In genomic region chr7:77538186-77538907, GRCh38 we compare ENCODE assay signal across 8 cellular contexts. TPM values are rescaled to one million over a fixed set of nuclear protein-coding genes. Genes with fewer than 3 reads are reported as not detected.
DNase-seq lines count a peak whose midpoint lies in the region; ATAC-seq and TF ChIP-seq lines count a peak whose summit lies in the region.

No MANE protein-coding gene starts in this region.

- H3K36me3 Mint-ChIP-seq in activated T-cell treated with anti-CD3 and anti-CD28 coated beads, Interleukin-2, amount 50 U/mL, for 72 hours (ENCODE audit: insufficient read depth in 2 of 2) = no peaks in the 10 kb centered on the region
- peaks cover 0 to 2% (median 0%) of the 10 kb centered on the region in 5 donors for H3K36me3 Mint-ChIP-seq in naive thymus-derived CD4-positive, alpha-beta T cell

- no peaks in the 10 kb centered on the region for H3K27me3 Mint-ChIP-seq in activated T-cell treated with anti-CD3 and anti-CD28 coated beads, Interleukin-2, amount 50 U/mL, for 72 hours (ENCODE audit: low read depth)
- peaks cover 0 to 12% (median 0%) of the 10 kb centered on the region in 5 donors for H3K27me3 Mint-ChIP-seq in naive thymus-derived CD4-positive, alpha-beta T cell

- TF ChIP-seq POLR2A in GM15510 (IDR thresholded peaks at IDR 0.05; ENCODE audit: borderline replicate concordance, extremely low read depth, insufficient read length) = peak; percentile 0

- POLR2A ChIA-PET in naive thymus-derived CD4-positive, alpha-beta T cell (lab: Charles Lee) = no interaction called here

- peak overlapping the region; percentile 84 to 90 for H3K4me3 Mint-ChIP-seq in activated T-cell treated with anti-CD3 and anti-CD28 coated beads, Interleukin-2, amount 50 U/mL, for 72 hours
- H3K4me3 Mint-ChIP-seq in naive thymus-derived CD4-positive, alpha-beta T cell = peak overlapping the region; percentile 87 to 99 (median 94)

- H3K4me1 ChIP-seq in naive thymus-derived CD4-positive, alpha-beta T cell (ENCODE audit: control insufficient read depth in 2 of 2, insufficient read depth in 2 of 2, low read length in 2 of 2) = peaks cover 0 to 15% of the 10 kb centered on the region in 2 donors
- H3K4me1 ChIP-seq in aorta (ENCODE audit: control insufficient read depth in 1 of 2, insufficient read depth in 2 of 2, low read length in 2 of 2) = peaks cover 0 to 2% of the 10 kb centered on the region in 2 donors

- no peaks in the 10 kb centered on the region for H3K27me3 ChIP-seq in naive thymus-derived CD4-positive, alpha-beta T cell (ENCODE audit: control insufficient read depth in 2 of 2, insufficient read depth in 2 of 2, low read length in 2 of 2)
- no peaks in the 10 kb centered on the region for H3K27me3 ChIP-seq in aorta (ENCODE audit: control insufficient read depth in 1 of 2, insufficient read depth in 2 of 2, low read length in 1 of 2)

- intact Hi-C loops in naive thymus-derived CD4-positive, alpha-beta T cell (cut with micrococcal nuclease) = loop anchor here (5.0 kb wide), 4 partner anchors 34 to 1146 kb away; partner anchors contain the start of genes CCDC146 (in 1 of the 2) and FGL2 (in 1 of the 2)
- intact Hi-C loops in aorta (cut with DNase I) = no loop called here

- no peak for ATAC-seq in activated T-cell treated with anti-CD3 and anti-CD28 coated beads, Interleukin-2, amount 50 U/mL, for 72 hours (replicated peaks in 1 of 2)
- ATAC-seq in naive thymus-derived CD4-positive, alpha-beta T cell = no peak
- peak; percentile 78 for ATAC-seq in aorta (ENCODE audit: low FRiP score)
- no peak for ATAC-seq in GM18867 (IDR thresholded peaks at IDR 0.05; ENCODE audit: unreplicated experiment)

- peak overlapping the region; percentile 67 for H3K27ac Mint-ChIP-seq in activated T-cell treated with anti-CD3 and anti-CD28 coated beads, Interleukin-2, amount 50 U/mL, for 72 hours
- H3K27ac Mint-ChIP-seq in naive thymus-derived CD4-positive, alpha-beta T cell = peak overlapping the region; percentile 34 to 84 (median 71)

- peaks cover 42% of the 10 kb centered on the region for H3K4me1 Mint-ChIP-seq in activated T-cell treated with anti-CD3 and anti-CD28 coated beads, Interleukin-2, amount 50 U/mL, for 72 hours (ENCODE audit: low read depth)
- peaks cover 22 to 48% (median 35%) of the 10 kb centered on the region in 7 donors for H3K4me1 Mint-ChIP-seq in naive thymus-derived CD4-positive, alpha-beta T cell

- H3K27ac ChIP-seq in naive thymus-derived CD4-positive, alpha-beta T cell (ENCODE audit: low read depth, low read length) = peak overlapping the region; percentile 53
- peak overlapping the region; percentile 47 to 81 for H3K27ac ChIP-seq in aorta (ENCODE audit: low read depth in 1 of 2, low read length in 2 of 2)

- WGBS in aorta, 2 donors = 0% methylated on average over 31 of the region's 31 CpGs

- H3K4me3 ChIP-seq in fibroblast of villous mesenchyme (ENCODE audit: low read depth, low read length) (peak overlapping the region; percentile 92), aorta (ENCODE audit: low read length in 2 of 2) (peak overlapping the region; percentile 73 to 98)
- H3K4me3 ChIP-seq in naive thymus-derived CD4-positive, alpha-beta T cell (ENCODE audit: low read length) = peak overlapping the region; percentile 66

- TF ChIP-seq CTCF in fibroblast of villous mesenchyme (IDR thresholded peaks at IDR 0.05; ENCODE audit: insufficient read depth, low read depth, low read length) = no peak

- no peaks in the 10 kb centered on the region for H3K9me3 Mint-ChIP-seq in activated T-cell treated with anti-CD3 and anti-CD28 coated beads, Interleukin-2, amount 50 U/mL, for 72 hours
- H3K9me3 Mint-ChIP-seq in naive thymus-derived CD4-positive, alpha-beta T cell = peaks cover 0 to 2% (median 0%) of the 10 kb centered on the region in 11 donors

- peaks cover 0 to 8% (median 0%) of the 10 kb centered on the region in 3 experiments for H3K36me3 ChIP-seq in naive thymus-derived CD4-positive, alpha-beta T cell (ENCODE audit: control insufficient read depth in 2 of 3, insufficient read depth in 3 of 3, low read length in 3 of 3)
- no peaks in the 10 kb centered on the region for H3K36me3 ChIP-seq in aorta (ENCODE audit: control insufficient read depth in 1 of 2, insufficient read depth in 2 of 2, low read length in 1 of 2)

- peak; percentile 82 for DNase-seq in AG20443 (ENCODE audit: low spot score)
- peak; percentile 81 for DNase-seq in NCI-H2227 (lab: John Stamatoyannopoulos, UW; ENCODE audit: unreplicated experiment)
- DNase-seq in activated T-cell treated with anti-CD3 and anti-CD28 coated beads, Interleukin-2, amount 50 U/mL, for 72 hours = peak in 1 of 2 donors; percentile 5
- DNase-seq in fibroblast of villous mesenchyme (ENCODE audit: low read depth) = peak; percentile 97
- DNase-seq in naive thymus-derived CD4-positive, alpha-beta T cell = peak in 5 of 9 donors; percentile 1 to 23 (median 10)
- peak; percentile 90 to 92 for DNase-seq in aorta

- no peaks in the 10 kb centered on the region for H3K9me3 ChIP-seq in naive thymus-derived CD4-positive, alpha-beta T cell (ENCODE audit: control insufficient read depth in 2 of 3, low read length in 3 of 3)
- H3K9me3 ChIP-seq in aorta (ENCODE audit: control insufficient read depth, low read length) = no peaks in the 10 kb centered on the region

- CTCF ChIA-PET in naive thymus-derived CD4-positive, alpha-beta T cell (lab: Charles Lee) = no interaction called here

RNA-seq across cellular contexts. Expression of gene PTPN12, which starts 1.3 kb away (rescaled TPM):
- total RNA-seq in activated T-cell treated with anti-CD3 and anti-CD28 coated beads, Interleukin-2, amount 50 U/mL, for 72 hours = 10 to 100 TPM; 10.5 to 11.1 TPM
- total RNA-seq in fibroblast of villous mesenchyme = 53.8 and 78.6 TPM in 2 replicates
- total RNA-seq in naive thymus-derived CD4-positive, alpha-beta T cell = 10 to 100 TPM; 19.3 to 50.0 (median 24.2) TPM
- 1 to 10 TPM; 1.4 to 1.5 TPM for polyA plus RNA-seq in naive thymus-derived CD4-positive, alpha-beta T cell
- 100 to 1,000 TPM in 1 of 2 donors, 10 to 100 TPM in 1; 96.5 to 128 TPM for total RNA-seq in aorta
- 10 to 100 TPM; 54.0 to 60.5 TPM for polyA plus RNA-seq in aorta

Comparison
In these comparisons a context has a peak if more than half of its experiments do, and no peak if none do; other contexts are left out.
1. intact Hi-C loops: an anchor here in naive thymus-derived CD4-positive, alpha-beta T cell (5.0 kb wide); none called in aorta.